Comparison of ENCODE assay signal across 8 cellular contexts in the genomic region with DNA sequence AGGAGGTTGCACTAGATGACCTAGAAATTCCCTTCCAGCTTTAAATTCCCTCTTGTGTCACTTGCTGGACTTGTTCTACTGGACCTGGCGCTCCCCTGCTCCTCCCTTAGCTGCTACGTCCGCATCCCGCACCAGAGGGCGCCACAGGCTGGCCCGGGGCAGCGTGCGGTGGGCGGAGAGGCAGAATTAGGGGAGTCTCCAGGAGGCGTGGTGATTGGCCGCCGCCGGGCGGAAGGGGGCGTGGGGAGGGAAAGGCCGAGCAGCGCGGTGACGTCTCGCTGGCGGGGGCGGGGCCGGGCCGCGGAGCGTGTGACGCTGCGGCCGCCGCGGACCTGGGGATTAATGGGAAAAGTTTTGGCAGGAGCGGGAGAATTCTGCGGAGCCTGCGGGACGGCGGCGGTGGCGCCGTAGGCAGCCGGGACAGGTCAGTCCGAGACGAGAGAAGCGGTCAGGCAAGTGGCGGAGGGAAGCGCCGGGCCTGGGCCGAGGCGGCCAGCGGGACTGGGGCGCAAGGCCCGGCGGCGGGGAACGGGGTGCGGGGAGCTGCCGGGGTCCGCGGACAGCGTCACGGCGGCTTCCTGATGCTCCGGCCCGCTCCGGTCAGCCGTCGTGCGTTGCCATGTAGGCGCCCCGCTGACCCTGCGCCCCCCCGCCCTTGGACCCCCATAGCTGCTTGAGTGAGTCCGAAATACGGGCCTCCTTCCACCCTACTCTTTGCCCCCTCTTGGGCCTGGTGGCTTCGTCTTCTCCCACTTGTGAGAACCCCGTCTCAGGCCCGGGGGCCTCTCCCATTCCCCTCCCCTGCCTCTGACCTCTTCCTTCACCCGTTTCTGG. TPM values are rescaled to one million over a fixed set of nuclear protein-coding genes. Genes with fewer than 3 reads are reported as not detected.
DNase-seq lines count a peak whose midpoint lies in the region; ATAC-seq, FAIRE-seq and TF ChIP-seq lines count a peak whose summit lies in the region.

Gene PPARD (plus strand): TSS at position 301 of the 834 bp plus-strand sequence. CDS start 68,530 bp downstream, outside the sequence.

- H3K4me3 ChIP-seq in HepG2 (replicated peaks in 1 of 3; ENCODE audit: insufficient read depth in 1 of 3, low read depth in 2 of 3, low read length in 3 of 3), result peak within 1 kb of the TSS; percentile 74 to 89 (median 87)

- H3K9me3 Mint-ChIP-seq in activated CD4-positive, alpha-beta T cell treated with anti-CD3 and anti-CD28 coated beads, Interleukin-2, amount 10 ng/mL, durations not matched to agents 7 days and 5 days, result no peaks in the 10 kb centered on the region

- peak; percentile 99 for TF ChIP-seq CTCF in C4-2B (conservative IDR thresholded peaks at IDR 0.05)
- TF ChIP-seq CTCF in HepG2 (CRISPR knock-in tag; IDR thresholded peaks at IDR 0.05), result peak; percentile 100

- no peak within 1 kb of the TSS for H2AFZ ChIP-seq in HepG2 (ENCODE audit: low read length)

- BruUV-seq in HepG2 (replicated peaks; lab: Mats Ljungman, UMichigan), result no TSS peak

- peak within 1 kb of the TSS; percentile 83 for H3K9ac ChIP-seq in HepG2 (ENCODE audit: insufficient read depth, low read depth, low read length)

- H3K36me3 Mint-ChIP-seq in activated CD4-positive, alpha-beta T cell treated with anti-CD3 and anti-CD28 coated beads, Interleukin-2, amount 10 ng/mL, durations not matched to agents 7 days and 5 days (ENCODE audit: low read depth), result peaks cover 35% of the 10 kb centered on the region

- CTCF ChIA-PET in activated CD4-positive, alpha-beta T cell treated with anti-CD3 and anti-CD28 coated beads, Interleukin-2, amount 10 ng/mL, durations not matched to agents 7 days and 5 days (lab: Charles Lee), result interaction anchor here (0.6 to 4.7 kb wide), 21 partner anchors 10 to 210 kb away, joined by 3 to 65 read pairs (median 6); partner anchors contain the start of genes DEF6, FANCE and RPL10A
- CTCF ChIA-PET in HepG2 (lab: Yijun Ruan, JAX; ENCODE audit: low intra/inter-chr PET ratio, low total read pairs), result interaction anchor here (0.6 to 3.5 kb wide), 8 partner anchors 10 to 125 kb away, joined by 3 to 87 read pairs (median 4); partner anchors contain the start of genes DEF6, FANCE and RPL10A

- POLR2A ChIA-PET in activated CD4-positive, alpha-beta T cell treated with anti-CD3 and anti-CD28 coated beads, Interleukin-2, amount 10 ng/mL, durations not matched to agents 7 days and 5 days (lab: Charles Lee), result interaction anchor here (1.1 kb wide), 1 partner anchor 26 kb away, joined by 3 read pairs; no protein-coding TSS in a partner anchor
- POLR2A ChIA-PET in HepG2 (lab: Yijun Ruan, JAX), result interaction anchor here (0.6 to 4.3 kb wide), 12 partner anchors 10 to 155 kb away, joined by 3 to 19 read pairs (median 4); partner anchors contain the start of genes FANCE, RPL10A and ZNF76

- H4K20me1 ChIP-seq in HepG2 (ENCODE audit: insufficient read depth, low read length), result no peaks in the 10 kb centered on the region

- TF ChIP-seq RAD21 in HepG2 (CRISPR knock-in tag; IDR thresholded peaks at IDR 0.05), result peak; percentile 100

- TF ChIP-seq POLR2A in HepG2 (IDR thresholded peaks at IDR 0.05; ENCODE audit: insufficient read depth in 1 of 2, low read depth in 2 of 2, low read length in 2 of 2), result peak; percentile 59 to 66

- H3K36me3 ChIP-seq in HepG2 (replicated peaks in 1 of 2; ENCODE audit: control insufficient read depth in 1 of 2, insufficient read depth in 2 of 2, low read length in 2 of 2), result peaks cover 4 to 19% of the 10 kb centered on the region in 2 experiments; a peak in 4 of 5 replicates

- peak within 1 kb of the TSS; percentile 96 for H3K4me3 Mint-ChIP-seq in activated CD4-positive, alpha-beta T cell treated with anti-CD3 and anti-CD28 coated beads, Interleukin-2, amount 10 ng/mL, durations not matched to agents 7 days and 5 days

- no peaks in the 10 kb centered on the region; a peak in 1 of 5 replicates for H3K27me3 ChIP-seq in HepG2 (ENCODE audit: control insufficient read depth in 1 of 2, insufficient read depth in 2 of 2, low read length in 2 of 2)

- H3K27ac Mint-ChIP-seq in activated CD4-positive, alpha-beta T cell treated with anti-CD3 and anti-CD28 coated beads, Interleukin-2, amount 10 ng/mL, durations not matched to agents 7 days and 5 days, result peak within 1 kb of the TSS; percentile 93

- ATAC-seq in GM19328 (IDR thresholded peaks at IDR 0.05; ENCODE audit: unreplicated experiment), result peak; percentile 97
- peak; percentile 95 for ATAC-seq in HG03520 (IDR thresholded peaks at IDR 0.05; ENCODE audit: unreplicated experiment)
- peak; percentile 95 for ATAC-seq in HepG2

- TF ChIP-seq EP300 in HepG2 (IDR thresholded peaks at IDR 0.05; ENCODE audit: low read depth in 2 of 2, low read length in 2 of 2) (peak in 1 of 2 experiments; percentile 36; a peak in 1 of 4 replicates), HepG2 (CRISPR knock-in tag; IDR thresholded peaks at IDR 0.05; ENCODE audit: borderline replicate concordance) (no peak)

- H3K27ac ChIP-seq in C4-2B (peak within 1 kb of the TSS; percentile 69), HepG2 (ENCODE audit: extremely low read length, insufficient read depth, low read length) (peak within 1 kb of the TSS; percentile 46)

- H3K27me3 Mint-ChIP-seq in activated CD4-positive, alpha-beta T cell treated with anti-CD3 and anti-CD28 coated beads, Interleukin-2, amount 10 ng/mL, durations not matched to agents 7 days and 5 days, result peaks cover under 1% of the 10 kb centered on the region

- in situ Hi-C loops in HepG2 (cut with HindIII; ENCODE audit: extremely low pct_ligation_motif_present, low pct_unique_long_range_greater_than_20kb), result loop anchor here (5.0 kb wide), 2 partner anchors 65 to 110 kb away; partner anchors contain the start of gene FANCE

- peaks cover 53% of the 10 kb centered on the region for H3K4me1 Mint-ChIP-seq in activated CD4-positive, alpha-beta T cell treated with anti-CD3 and anti-CD28 coated beads, Interleukin-2, amount 10 ng/mL, durations not matched to agents 7 days and 5 days

- intact Hi-C loops in HepG2 (cut with micrococcal nuclease; ENCODE audit: unreplicated experiment), result loop anchor here (1.0 kb wide), 5 partner anchors 45 to 154 kb away; partner anchors contain the start of genes DEF6 and RPL10A

- H3K79me2 ChIP-seq in HepG2 (ENCODE audit: insufficient read depth, low read length), result peaks cover 20% of the 10 kb centered on the region

- FAIRE-seq in HepG2 (lab: Jason Lieb, UNC), result peak; percentile 86

- DNase-seq in NCI-H526 treated with DMSO at 0.1 percent for 48 hours (lab: John Stamatoyannopoulos, UW), result peak; percentile 91
- DNase-seq in activated CD4-positive, alpha-beta T cell treated with anti-CD3 and anti-CD28 coated beads, Interleukin-2, amount 10 ng/mL, durations not matched to agents 7 days and 5 days, result peak; percentile 97
- DNase-seq in cortex of kidney (lab: John Stamatoyannopoulos, UW), result peak; percentile 93
- DNase-seq in HepG2 (ENCODE audit: low spot score), result peak; percentile 93
- DNase-seq in stimulated activated CD4-positive, alpha-beta T cell treated with anti-CD3 and anti-CD28 coated beads, Interleukin-4, amount 100 ng/mL, for 1 hour, result peak; percentile 98

- WGBS in HepG2 (ENCODE audit: low lambda C conversion rate), result under 1% methylated on average over 62 of the region's 77 CpGs

- no peaks in the 10 kb centered on the region for H3K9me3 ChIP-seq in HepG2 (ENCODE audit: low read length)

- peak within 1 kb of the TSS; percentile 97 for H3K4me2 ChIP-seq in HepG2 (ENCODE audit: low read depth, low read length)

- H3K4me1 ChIP-seq in HepG2 (ENCODE audit: insufficient read depth, low read length), result peaks cover 40% of the 10 kb centered on the region

TF ChIP-seq in HepG2, 621 proteins besides CTCF, POLR2A, EP300 and RAD21 (continues in another document):
- TF ChIP-seq ZNF224 (CRISPR knock-in tag; IDR thresholded peaks at IDR 0.05) (peak; percentile 94), CSRNP2 (CRISPR knock-in tag; conservative IDR thresholded peaks at IDR 0.05; ENCODE audit: low read depth) (no peak), ZNF333 (CRISPR knock-in tag; IDR thresholded peaks at IDR 0.05; ENCODE audit: borderline replicate concordance) (no peak; the same call in 1 of the 2 replicates)

RNA-seq across cellular contexts. Expression of gene PPARD, which starts in this region (rescaled TPM):
- 10 to 100 TPM; 24.4 to 25.8 TPM for total RNA-seq in activated CD4-positive, alpha-beta T cell treated with anti-CD3 and anti-CD28 coated beads, Interleukin-2, amount 10 ng/mL, durations not matched to agents 7 days and 5 days
- total RNA-seq in HepG2 (2016; rRNA removed; fragmentation: Illumina TruSeq; extraction: Trizol), result 5.8 and 6.1 TPM in 2 replicates
- total RNA-seq in HepG2 (2016; cell fraction: cytosol; rRNA removed; fragmentation: Illumina TruSeq; extraction: Trizol; ENCODE audit: low read depth), result 2.7 and 2.8 TPM in 2 replicates
- 4.8 and 5.7 TPM in 2 replicates for total RNA-seq in HepG2 (2016; cell fraction: insoluble cytoplasmic fraction; rRNA removed; fragmentation: Illumina TruSeq; extraction: Trizol)
- 6.6 and 7.6 TPM in 2 replicates for total RNA-seq in HepG2 (2016; cell fraction: membrane; rRNA removed; fragmentation: Illumina TruSeq; extraction: Trizol)
- 3.7 and 4.7 TPM in 2 replicates for total RNA-seq in HepG2 (2016; cell fraction: nucleus; rRNA removed; fragmentation: Illumina TruSeq; extraction: Trizol)
- polyA plus RNA-seq in HepG2 (2011; rRNA removed), result 13.3 and 16.2 TPM in 2 replicates
- 11.1 and 13.7 TPM in 2 replicates for polyA plus RNA-seq in HepG2 (2011; cell fraction: cytosol; rRNA removed)
- 26.3 and 29.6 TPM in 2 replicates for polyA plus RNA-seq in HepG2 (2011; cell fraction: nucleus; rRNA removed)
- polyA plus RNA-seq in HepG2 (2012), result 10.1 and 11.2 TPM in 2 replicates
- 1.9 and 2.4 TPM in 2 replicates for polyA plus RNA-seq in HepG2 (2016; cell fraction: cytosol; fragmentation: Illumina TruSeq; extraction: Trizol; ENCODE audit: low read depth)
- polyA plus RNA-seq in HepG2 (2016; cell fraction: insoluble cytoplasmic fraction; fragmentation: Illumina TruSeq; extraction: Trizol; ENCODE audit: low read depth), result 7.9 and 11.5 TPM in 2 replicates
- polyA plus RNA-seq in HepG2 (2016; cell fraction: membrane; fragmentation: Illumina TruSeq; extraction: Trizol; ENCODE audit: low read depth), result 7.6 and 8.0 TPM in 2 replicates
- 16.8 and 19.6 TPM in 2 replicates for polyA plus RNA-seq in HepG2 (2016; cell fraction: nucleus; fragmentation: Illumina TruSeq; extraction: Trizol; ENCODE audit: insufficient read depth, low read depth)
- polyA minus RNA-seq in HepG2 (2011; rRNA and poly(A)+ RNA removed; ENCODE audit: low replicate concordance), result 8.4 and 18.8 TPM in 2 replicates
- 6.6 and 6.9 TPM in 2 replicates for polyA minus RNA-seq in HepG2 (2011; cell fraction: cytosol; rRNA and poly(A)+ RNA removed)
- 5.6 and 5.7 TPM in 2 replicates for polyA minus RNA-seq in HepG2 (2011; cell fraction: nucleus; rRNA and poly(A)+ RNA removed)

Comparison
In these comparisons a context has a peak if more than half of its experiments do, and no peak if none do; other contexts are left out.
1. Peak in every context shown above with its lines: DNase-seq, ATAC-seq, H3K4me3 ChIP-seq and H3K27ac ChIP-seq.